8 cellular contexts compared by ENCODE assay signal in the genomic region with DNA sequence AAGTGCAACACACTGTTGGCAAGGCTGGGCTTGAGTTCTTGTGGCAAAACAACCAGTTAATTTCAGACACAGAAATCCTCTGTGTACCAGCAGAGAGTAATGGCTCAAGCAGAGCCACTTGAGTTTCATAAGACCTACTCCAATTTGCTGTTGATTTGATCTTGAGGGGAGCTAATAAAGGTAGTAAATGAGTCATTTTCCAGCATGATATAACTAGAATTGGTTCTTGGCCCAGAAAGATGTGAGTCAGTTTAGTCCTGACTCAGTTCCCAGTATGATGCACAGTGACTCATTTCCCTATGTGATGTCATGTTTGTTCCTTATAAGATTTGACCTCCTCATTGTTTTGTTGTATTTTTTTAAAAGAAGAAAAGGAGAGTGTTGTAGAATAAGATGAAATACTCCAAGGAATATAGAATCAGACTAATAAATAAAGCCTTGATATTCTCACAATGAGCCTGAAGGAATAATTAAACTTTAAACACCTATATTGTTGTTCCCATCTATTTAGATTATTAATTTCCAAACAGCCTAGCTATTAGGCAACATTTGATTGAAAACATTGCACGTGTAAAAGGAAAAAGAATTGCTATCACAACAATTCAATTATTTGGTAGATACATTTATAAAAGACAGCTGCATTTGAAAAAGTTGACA.
DNase-seq lines count a peak whose midpoint lies in the region; ATAC-seq and TF ChIP-seq lines count a peak whose summit lies in the region.

No MANE protein-coding gene starts in this region.

- H3K36me3 Mint-ChIP-seq in CD4-positive, alpha-beta memory T cell = no peaks in the 10 kb centered on the region

- H3K27me3 Mint-ChIP-seq in stimulated activated naive CD8-positive, alpha-beta T cell treated with anti-CD3 and anti-CD28 coated beads, Interleukin-15, amount 100 ng/mL, for 72 hours = no peaks in the 10 kb centered on the region
- no peaks in the 10 kb centered on the region for H3K27me3 Mint-ChIP-seq in CD4-positive, alpha-beta memory T cell

- ATAC-seq in GM21619 (IDR thresholded peaks at IDR 0.05; ENCODE audit: unreplicated experiment) (peak; percentile 76), heart right ventricle (peak; percentile 41 to 84 (median 72))
- peak; percentile 98 for ATAC-seq in stimulated activated naive CD8-positive, alpha-beta T cell treated with anti-CD3 and anti-CD28 coated beads, Interleukin-15, amount 100 ng/mL, for 72 hours

- H3K27ac ChIP-seq in heart right ventricle = peak overlapping the region; percentile 13 to 82 (median 68)
- no peak overlapping the region for H3K27ac ChIP-seq in CD4-positive, alpha-beta memory T cell (ENCODE audit: low read depth, low read length)

- H3K4me1 ChIP-seq in heart right ventricle = peaks cover 16 to 71% (median 34%) of the 10 kb centered on the region in 9 donors
- H3K4me1 ChIP-seq in CD4-positive, alpha-beta memory T cell (ENCODE audit: insufficient read depth, low read length) = no peaks in the 10 kb centered on the region

- POLR2A ChIA-PET in CD4-positive, alpha-beta memory T cell (lab: Charles Lee; ENCODE audit: partially characterized antibody) = no interaction called here

- H3K4me1 Mint-ChIP-seq in stimulated activated naive CD8-positive, alpha-beta T cell treated with anti-CD3 and anti-CD28 coated beads, Interleukin-15, amount 100 ng/mL, for 72 hours = peaks cover 49% of the 10 kb centered on the region
- peaks cover 0 to 5% (median 2%) of the 10 kb centered on the region in 4 donors for H3K4me1 Mint-ChIP-seq in CD4-positive, alpha-beta memory T cell

- DNase-seq in GM10266 (ENCODE audit: extremely low spot score) = peak; percentile 51
- peak; percentile 99 for DNase-seq in LHCN-M2 (ENCODE audit: low read depth)
- DNase-seq in activated T-cell treated with anti-CD3 and anti-CD28 coated beads, Interleukin-2, amount 50 U/mL, for 48 hours = peak; percentile 34 to 36
- DNase-seq in heart right ventricle = peak in 1 of 2 donors; percentile 54
- DNase-seq in stimulated activated naive CD8-positive, alpha-beta T cell treated with anti-CD3 and anti-CD28 coated beads, Interleukin-15, amount 100 ng/mL, for 72 hours = peak; percentile 35 to 56
- DNase-seq in GOT3 (lab: John Stamatoyannopoulos, UW) = no peak
- no peak for DNase-seq in CD4-positive, alpha-beta memory T cell

- intact Hi-C loops in heart right ventricle (cut with DNase I) = no loop called here
- intact Hi-C loops in CD4-positive, alpha-beta memory T cell (cut with micrococcal nuclease) = no loop called here

- peaks cover 6% of the 10 kb centered on the region in 2 donors for H3K9me3 Mint-ChIP-seq in stimulated activated naive CD8-positive, alpha-beta T cell treated with anti-CD3 and anti-CD28 coated beads, Interleukin-15, amount 100 ng/mL, for 72 hours
- H3K9me3 Mint-ChIP-seq in CD4-positive, alpha-beta memory T cell = no peaks in the 10 kb centered on the region

- CTCF ChIA-PET in CD4-positive, alpha-beta memory T cell (lab: Charles Lee; ENCODE audit: partially characterized antibody) = interaction anchor here (2.3 to 2.7 kb wide), 2 partner anchors 10 to 13 kb away, joined by 11 to 16 read pairs; no protein-coding TSS in a partner anchor

- H3K27me3 ChIP-seq in heart right ventricle = no peaks in the 10 kb centered on the region
- no peaks in the 10 kb centered on the region for H3K27me3 ChIP-seq in CD4-positive, alpha-beta memory T cell (ENCODE audit: insufficient read depth, low read length)

- 49 to 54% methylated on average over 1 of the region's 1 CpG for WGBS in heart right ventricle, 2 donors

- H3K9me3 ChIP-seq in heart right ventricle = no peaks in the 10 kb centered on the region
- H3K9me3 ChIP-seq in CD4-positive, alpha-beta memory T cell (ENCODE audit: control insufficient read depth in 1 of 2, low read length in 2 of 2) = no peaks in the 10 kb centered on the region

- H3K27ac Mint-ChIP-seq in stimulated activated naive CD8-positive, alpha-beta T cell treated with anti-CD3 and anti-CD28 coated beads, Interleukin-15, amount 100 ng/mL, for 72 hours = peak overlapping the region; percentile 69 to 82
- no peak overlapping the region for H3K27ac Mint-ChIP-seq in CD4-positive, alpha-beta memory T cell

- no peak for TF ChIP-seq CTCF in GM10266 (IDR thresholded peaks at IDR 0.05; ENCODE audit: control insufficient read depth, insufficient read depth, low read depth, missing control alignments)
- no peak for TF ChIP-seq CTCF in heart right ventricle (IDR thresholded peaks at IDR 0.05)

- H3K4me3 ChIP-seq in heart right ventricle = no peak overlapping the region
- no peak overlapping the region for H3K4me3 ChIP-seq in CD4-positive, alpha-beta memory T cell (ENCODE audit: low read length in 2 of 2)

- no peaks in the 10 kb centered on the region for H3K36me3 ChIP-seq in heart right ventricle
- H3K36me3 ChIP-seq in CD4-positive, alpha-beta memory T cell (ENCODE audit: insufficient read depth, low read length) = no peaks in the 10 kb centered on the region

- peak overlapping the region in 1 of 2 donors; percentile 47 for H3K4me3 Mint-ChIP-seq in stimulated activated naive CD8-positive, alpha-beta T cell treated with anti-CD3 and anti-CD28 coated beads, Interleukin-15, amount 100 ng/mL, for 72 hours
- no peak overlapping the region for H3K4me3 Mint-ChIP-seq in CD4-positive, alpha-beta memory T cell

Comparison
In these comparisons a context has a peak if more than half of its experiments do, and no peak if none do; other contexts are left out.
1. DNase-seq: peak in GM10266 (single experiment), LHCN-M2 (single experiment), activated T-cell treated with anti-CD3 and anti-CD28 coated beads, Interleukin-2, amount 50 U/mL, for 48 hours (2 of 2) and stimulated activated naive CD8-positive, alpha-beta T cell treated with anti-CD3 and anti-CD28 coated beads, Interleukin-15, amount 100 ng/mL, for 72 hours (2 of 2); none in GOT3 (single experiment) and CD4-positive, alpha-beta memory T cell (0 of 5).
2. H3K27ac Mint-ChIP-seq: peak in stimulated activated naive CD8-positive, alpha-beta T cell treated with anti-CD3 and anti-CD28 coated beads, Interleukin-15, amount 100 ng/mL, for 72 hours (2 of 2); none in CD4-positive, alpha-beta memory T cell (0 of 7).
3. Peak in every context shown above with its lines, with median percentiles within 50 percentile points of each other: ATAC-seq.